ENCODE assay signal across 31 cellular contexts in genomic region chr7:147813316-147813715, GRCh38.
"Had no signal": no experiment of that assay in that cellular context is flagged by ENCODE, and none has a peak within 500 bp of the region (broad histone marks: within the 10 kb centered on the region; RNA-seq: fewer than 3 reads in every experiment).

No MANE protein-coding gene starts in this region.

- H3K27me3 ChIP-seq: adrenal gland, body of pancreas, brain microvascular endothelial cell had no signal

- H3K4me1 ChIP-seq: body of pancreas, breast epithelium had no signal

- H3K36me3 ChIP-seq: adrenal gland, brain microvascular endothelial cell, breast epithelium had no signal

- H3K9me3 ChIP-seq: adrenal gland, body of pancreas, breast epithelium had no signal

- H3K4me3 ChIP-seq: adrenal gland, body of pancreas, breast epithelium had no signal

- H3K27ac ChIP-seq: adrenal gland, body of pancreas, brain microvascular endothelial cell, breast epithelium, VCaP had no signal

- DNase-seq: activated B cell treated with CpG ODN at 0.5 μM for 24 hours; activated CD4-positive, alpha-beta memory T cell treated with anti-CD3 and anti-CD28 coated beads for 36 hours; activated CD4-positive, alpha-beta T cell treated with anti-CD3 and anti-CD28 coated beads for 4 hours; activated CD4-positive, alpha-beta T cell treated with anti-CD3 and anti-CD28 coated beads, Interleukin-2, amount 10 ng/mL, durations not matched to agents 24 days and 14 days; activated CD4-positive, alpha-beta T cell treated with anti-CD3 and anti-CD28 coated beads, Interleukin-2, amount 50 U/mL, for 1 hour; activated CD4-positive, alpha-beta T cell treated with anti-CD3 and anti-CD28 coated beads, Interleukin-2, amount 50 U/mL, for 4 hours; activated CD4-positive, CD25-positive, alpha-beta regulatory T cell treated with anti-CD3 and anti-CD28 coated beads, Interleukin-2, amount 50 U/mL, for 72 hours; activated CD8-positive, alpha-beta memory T cell treated with anti-CD3 and anti-CD28 coated beads, Interleukin-2, amount 50 U/mL, for 4 hours; activated CD8-positive, alpha-beta T cell treated with anti-CD3 and anti-CD28 coated beads for 36 hours; activated effector memory CD4-positive, alpha-beta T cell treated with anti-CD3 and anti-CD28 coated beads, Interleukin-2, amount 50 U/mL, for 16 hours; activated gamma-delta T cell treated with Interleukin-2 at 50 U/mL for 16 hours; activated naive CD4-positive, alpha-beta T cell; activated naive CD4-positive, alpha-beta T cell treated with anti-CD3 and anti-CD28 coated beads for 36 hours; activated naive CD4-positive, alpha-beta T cell treated with anti-CD3 and anti-CD28 coated beads, Interleukin-2, amount 50 U/mL, for 16 hours; activated naive CD8-positive, alpha-beta T cell treated with anti-CD3 and anti-CD28 coated beads for 36 hours; activated T-cell treated with anti-CD3 and anti-CD28 coated beads for 4 hours; activated T-cell treated with anti-CD3 and anti-CD28 coated beads, Interleukin-2, amount 50 U/mL, for 1 hour; activated T-cell treated with anti-CD3 and anti-CD28 coated beads, Interleukin-2, amount 50 U/mL, for 4 hours; activated T-cell treated with anti-CD3 and anti-CD28 coated beads, Interleukin-2, amount 50 U/mL, for 72 hours; adrenal gland; amniotic stem cell; aorta; body of pancreas; brain microvascular endothelial cell; central memory CD4-positive, alpha-beta T cell; cerebellar nuclear complex; T-helper 1 cell; T-helper 2 cell; T-helper 9 cell had no signal
